In the genomic region with DNA sequence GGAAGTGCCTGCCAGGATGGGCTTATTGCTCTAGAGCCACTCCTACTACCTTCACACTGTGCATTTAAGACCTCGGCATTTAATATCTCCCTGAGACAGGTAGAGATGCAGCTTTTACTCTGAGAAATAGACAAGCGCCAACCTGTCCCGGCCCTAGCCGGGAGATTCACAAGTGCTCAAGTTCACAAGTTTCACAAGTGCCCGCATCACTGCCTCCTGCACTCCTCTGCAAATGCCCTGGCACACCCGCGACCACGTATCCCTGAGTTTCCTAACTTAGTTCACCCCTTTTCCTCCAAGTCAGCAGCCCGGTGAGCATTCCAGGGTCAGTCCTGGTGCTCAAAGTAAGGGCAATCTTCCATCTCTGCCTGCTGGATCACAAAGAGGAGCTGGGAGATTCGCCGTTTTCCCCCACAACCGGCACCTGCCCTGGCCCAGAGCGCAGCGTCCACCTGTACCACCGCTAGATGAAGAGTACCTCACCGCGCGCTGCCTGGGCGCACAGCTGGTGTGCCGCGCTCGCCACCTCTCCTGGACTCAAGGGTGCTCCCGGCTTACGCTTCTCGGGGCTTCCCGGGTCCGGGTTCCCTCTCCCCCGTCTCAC, we compare ENCODE assay signal across 8 cellular contexts. TPM values are rescaled to one million over a fixed set of nuclear protein-coding genes. Genes with fewer than 3 reads are reported as not detected.
DNase-seq lines count a peak whose midpoint lies in the region; ATAC-seq and TF ChIP-seq lines count a peak whose summit lies in the region.

No MANE protein-coding gene starts in this region.

- H3K36me3 ChIP-seq in H7 (replicated peaks; ENCODE audit: control insufficient read depth, insufficient read depth, low read length) = no peaks in the 10 kb centered on the region
- no peaks in the 10 kb centered on the region for H3K36me3 ChIP-seq in sigmoid colon

- 3 to 7% methylated on average over 28 of the region's 28 CpGs for WGBS in sigmoid colon, 2 donors

- H3K4me3 Mint-ChIP-seq in activated naive CD8-positive, alpha-beta T cell treated with anti-CD3 and anti-CD28 coated beads, Interleukin-2, amount 50 U/mL, for 24 hours = peak overlapping the region; percentile 64

- H3K4me3 ChIP-seq in H7 (ENCODE audit: insufficient read depth, low read depth, low read length) (peak overlapping the region; percentile 44), sigmoid colon (peak overlapping the region; percentile 12 to 52 (median 49))

- no peak overlapping the region for H3K27ac Mint-ChIP-seq in activated naive CD8-positive, alpha-beta T cell treated with anti-CD3 and anti-CD28 coated beads, Interleukin-2, amount 50 U/mL, for 24 hours

- TF ChIP-seq EP300 in sigmoid colon (IDR thresholded peaks at IDR 0.05) = no peak

- TF ChIP-seq CTCF in sigmoid colon (IDR thresholded peaks at IDR 0.05) = no peak

- peaks cover 2% of the 10 kb centered on the region for H3K36me3 Mint-ChIP-seq in activated naive CD8-positive, alpha-beta T cell treated with anti-CD3 and anti-CD28 coated beads, Interleukin-2, amount 50 U/mL, for 24 hours (ENCODE audit: low read depth)

- peaks cover 35% of the 10 kb centered on the region for H3K27me3 ChIP-seq in H7 (ENCODE audit: control insufficient read depth, insufficient read depth, low read length)
- H3K27me3 ChIP-seq in sigmoid colon = peaks cover 7 to 51% (median 9%) of the 10 kb centered on the region in 3 donors

- no peaks in the 10 kb centered on the region for H3K9me3 Mint-ChIP-seq in activated naive CD8-positive, alpha-beta T cell treated with anti-CD3 and anti-CD28 coated beads, Interleukin-2, amount 50 U/mL, for 24 hours

- H3K27me3 Mint-ChIP-seq in activated naive CD8-positive, alpha-beta T cell treated with anti-CD3 and anti-CD28 coated beads, Interleukin-2, amount 50 U/mL, for 24 hours = peaks cover 65% of the 10 kb centered on the region

- no peak for TF ChIP-seq POLR2A in sigmoid colon (IDR thresholded peaks at IDR 0.05)

- H3K4me1 Mint-ChIP-seq in activated naive CD8-positive, alpha-beta T cell treated with anti-CD3 and anti-CD28 coated beads, Interleukin-2, amount 50 U/mL, for 24 hours = peaks cover 11% of the 10 kb centered on the region

- peak; percentile 36 for ATAC-seq in activated naive CD8-positive, alpha-beta T cell treated with anti-CD3 and anti-CD28 coated beads, Interleukin-2, amount 50 U/mL, for 24 hours
- ATAC-seq in HG03432 (IDR thresholded peaks at IDR 0.05; ENCODE audit: unreplicated experiment) = no peak

- H3K9me3 ChIP-seq in sigmoid colon = no peaks in the 10 kb centered on the region

- intact Hi-C loops in sigmoid colon (cut with DNase I) = no loop called here

- DNase-seq in H7 (peak; percentile 60), hepatic stellate cell (ENCODE audit: low spot score) (peak; percentile 21), sigmoid colon (no peak), NCI-H2196 treated with DMSO at 0.1 percent for 48 hours (lab: John Stamatoyannopoulos, UW; ENCODE audit: unreplicated experiment) (no peak), cerebellum (ENCODE audit: low spot score) (no peak)
- peak; percentile 5 for DNase-seq in activated naive CD8-positive, alpha-beta T cell treated with anti-CD3 and anti-CD28 coated beads, Interleukin-2, amount 50 U/mL, for 24 hours
- no peak for DNase-seq in stimulated activated naive CD4-positive, alpha-beta T cell treated with Interleukin-2 at 50 U/mL for 16 hours (lab: John Stamatoyannopoulos, UW)

- H3K27ac ChIP-seq in sigmoid colon = no peak overlapping the region

- H3K4me1 ChIP-seq in sigmoid colon = peaks cover 0 to 20% (median 9%) of the 10 kb centered on the region in 4 donors

RNA-seq across cellular contexts. Expression of gene SLC38A4, which starts 5.0 kb away (rescaled TPM):
- total RNA-seq in H7 (2014; rRNA removed; shearing (Covaris generic)) = 0.62 and 1.3 TPM in 2 replicates
- total RNA-seq in sigmoid colon = 1 to 10 TPM in 2 of 4 donors, under 1 TPM in 2; 0.55 to 1.3 (median 0.87) TPM
- polyA plus RNA-seq in sigmoid colon = 1 to 10 TPM in 1 of 3 donors, under 1 TPM in 2; 0.39 to 3.5 (median 0.60) TPM
- total RNA-seq in cerebellum = 1.4 TPM

Comparison
In these comparisons a context has a peak if more than half of its experiments do, and no peak if none do; other contexts are left out.
1. DNase-seq: peak in H7 (single experiment), activated naive CD8-positive, alpha-beta T cell treated with anti-CD3 and anti-CD28 coated beads, Interleukin-2, amount 50 U/mL, for 24 hours (single experiment) and hepatic stellate cell (single experiment); none in sigmoid colon (single experiment), NCI-H2196 treated with DMSO at 0.1 percent for 48 hours (single experiment), stimulated activated naive CD4-positive, alpha-beta T cell treated with Interleukin-2 at 50 U/mL for 16 hours (single experiment) and cerebellum (single experiment).